1 cellular context compared by ENCODE assay signal in genomic region chr19:11090264-11091032, GRCh38.
TF ChIP-seq lines count a peak whose summit lies in the region.

No MANE protein-coding gene starts in this region.

TF ChIP-seq in GM12878, 131 proteins besides CTCF, POLR2A, EP300 and RAD21 (continued from another document):
- TF ChIP-seq NKRF (conservative IDR thresholded peaks at IDR 0.05) = peak; percentile 35
- TF ChIP-seq BACH1 (IDR thresholded peaks at IDR 0.05; ENCODE audit: borderline replicate concordance) = peak; percentile 87
- 0 out of 2 replicates have a peak, but pooled peaks have one; percentile 5 for TF ChIP-seq TCF12 (IDR thresholded peaks at IDR 0.05; ENCODE audit: low read depth, low read length)
- no peak for TF ChIP-seq ZNF622 (IDR thresholded peaks at IDR 0.05)
- TF ChIP-seq MXI1 (IDR thresholded peaks at IDR 0.05; ENCODE audit: low read depth, low read length) = peak; percentile 35
- TF ChIP-seq CHD4 (IDR thresholded peaks at IDR 0.05) = no peak
- peak; percentile 69 for TF ChIP-seq E4F1 (IDR thresholded peaks at IDR 0.05; ENCODE audit: borderline replicate concordance, partially characterized antibody)
- no peak for TF ChIP-seq SKIL (IDR thresholded peaks at IDR 0.05; ENCODE audit: low read depth, poor library complexity, severe bottlenecking)
- TF ChIP-seq LARP7 (IDR thresholded peaks at IDR 0.05) = peak; percentile 39; the same call in 1 of the 2 replicates
- 0 out of 4 replicates have a peak, but pooled peaks of 1 of the 2 experiments have one; percentile 8 for TF ChIP-seq SRF (IDR thresholded peaks at IDR 0.05; ENCODE audit: low read depth in 2 of 2, low read length in 2 of 2)
- TF ChIP-seq FOS (IDR thresholded peaks at IDR 0.05; ENCODE audit: borderline replicate concordance, extremely low read depth, insufficient read length) = no peak
- TF ChIP-seq IKZF1 (conservative IDR thresholded peaks at IDR 0.05) = peak; percentile 61
- no peak for TF ChIP-seq KAT2A (conservative IDR thresholded peaks at IDR 0.05; ENCODE audit: control insufficient read depth, low read depth, low read length)
- no peak; the same call in 1 of the 2 replicates for TF ChIP-seq CBFB (IDR thresholded peaks at IDR 0.05; ENCODE audit: low read depth)
- peak; percentile 54; the same call in 1 of the 2 replicates for TF ChIP-seq CREB1 (IDR thresholded peaks at IDR 0.05; ENCODE audit: low read depth)
- TF ChIP-seq RBBP5 (conservative IDR thresholded peaks at IDR 0.05) = no peak
- no peak; the same call in 1 of the 2 replicates for TF ChIP-seq SMAD5 (IDR thresholded peaks at IDR 0.05; ENCODE audit: low read depth)
- no peak for TF ChIP-seq ZNF274 (IDR thresholded peaks at IDR 0.05; ENCODE audit: insufficient read depth, insufficient read length)
- no peak for TF ChIP-seq MYC (IDR thresholded peaks at IDR 0.05; ENCODE audit: insufficient read depth, insufficient read length, insufficient replicate concordance, low read length, severe bottlenecking)
- TF ChIP-seq MEF2B (IDR thresholded peaks at IDR 0.05; ENCODE audit: partially characterized antibody, poor library complexity, severe bottlenecking) = peak; percentile 90
- TF ChIP-seq RUNX3 (IDR thresholded peaks at IDR 0.05; ENCODE audit: low read length) = 0 out of 2 replicates have a peak, but pooled peaks have one; percentile 24
- no peak for TF ChIP-seq GABPA (IDR thresholded peaks at IDR 0.05; ENCODE audit: low read depth)
- TF ChIP-seq SP1 (IDR thresholded peaks at IDR 0.05; ENCODE audit: low read depth, low read length) = no peak
- TF ChIP-seq BHLHE40 (IDR thresholded peaks at IDR 0.05; ENCODE audit: borderline replicate concordance in 1 of 2, low read depth in 2 of 2, low read length in 1 of 2) = peak in 1 of 2 experiments; percentile 70; a peak in 1 of 4 replicates
- peak; percentile 70 for TF ChIP-seq POLR2AphosphoS2 (IDR thresholded peaks at IDR 0.05; ENCODE audit: low read depth, low read length)
- TF ChIP-seq IRF5 (IDR thresholded peaks at IDR 0.05; ENCODE audit: borderline replicate concordance) = no peak
- TF ChIP-seq ETV6 (conservative IDR thresholded peaks at IDR 0.05 in 1 of 2, IDR thresholded peaks at IDR 0.05 in 1 of 2; ENCODE audit: borderline replicate concordance in 1 of 2, low read depth in 1 of 2) = peak in 1 of 2 experiments; percentile 51; a peak in 1 of 4 replicates
- no peak for TF ChIP-seq ZNF24 (IDR thresholded peaks at IDR 0.05)
- peak; percentile 29; the same call in 1 of the 2 replicates for TF ChIP-seq ZNF687 (IDR thresholded peaks at IDR 0.05)
- TF ChIP-seq JUNB (IDR thresholded peaks at IDR 0.05) = no peak
- no peak for TF ChIP-seq BCL3 (IDR thresholded peaks at IDR 0.05; ENCODE audit: borderline replicate concordance, insufficient read depth, low read depth, low read length, poor library complexity, severe bottlenecking)
- TF ChIP-seq REST (IDR thresholded peaks at IDR 0.05; ENCODE audit: low read depth, low read length) = no peak
- no peak for TF ChIP-seq RFX5 (IDR thresholded peaks at IDR 0.05; ENCODE audit: low read depth, low read length)
- peak; percentile 21; the same call in 1 of the 2 replicates for TF ChIP-seq JUND (IDR thresholded peaks at IDR 0.05; ENCODE audit: low read depth, low read length)
- peak; percentile 70; the same call in 1 of the 2 replicates for TF ChIP-seq TAF1 (IDR thresholded peaks at IDR 0.05; ENCODE audit: borderline replicate concordance, low read depth, low read length)
- no peak for TF ChIP-seq SPI1 (IDR thresholded peaks at IDR 0.05; ENCODE audit: borderline replicate concordance, insufficient read depth, low read depth, low read length)
- no peak; the same call in 1 of the 2 replicates for TF ChIP-seq GATAD2B (conservative IDR thresholded peaks at IDR 0.05; ENCODE audit: low read depth)
- no peak for TF ChIP-seq FOXM1 (IDR thresholded peaks at IDR 0.05; ENCODE audit: low read depth, low read length)
- no peak for TF ChIP-seq EED (IDR thresholded peaks at IDR 0.05; ENCODE audit: low read depth)
